In genomic region chrX:40012800-40013682, GRCh38 we compare ENCODE assay signal across 8 cellular contexts.
A peak's percentile ranks its signal among the peaks of the same experiment; 100 is the strongest.
DNase-seq lines count a peak whose midpoint lies in the region; FAIRE-seq and TF ChIP-seq lines count a peak whose summit lies in the region.

No MANE protein-coding gene starts in this region.

- no peaks in the 10 kb centered on the region for H4K20me1 ChIP-seq in neural progenitor cell (ENCODE audit: low read depth)

- H3K9ac ChIP-seq in neural progenitor cell, result no peak overlapping the region

- no peak for FAIRE-seq in D721Med (lab: Jason Lieb, UNC)

- H3K4me1 ChIP-seq in neural progenitor cell, result peaks cover 34% of the 10 kb centered on the region

- TF ChIP-seq CTCF in fibroblast of pulmonary artery (IDR thresholded peaks at IDR 0.05; ENCODE audit: low read length, missing control alignments) (no peak), neural progenitor cell (IDR thresholded peaks at IDR 0.05) (no peak), D721Med (IDR thresholded peaks at IDR 0.05; ENCODE audit: insufficient read depth, missing control alignments) (no peak)

- peaks cover 13% of the 10 kb centered on the region for H3K9me3 Mint-ChIP-seq in activated T-cell treated with anti-CD3 and anti-CD28 coated beads, Interleukin-2, amount 50 U/mL, for 24 hours
- peaks cover 11% of the 10 kb centered on the region for H3K9me3 Mint-ChIP-seq in neural progenitor cell

- peak overlapping the region; percentile 69 for H3K4me3 Mint-ChIP-seq in activated T-cell treated with anti-CD3 and anti-CD28 coated beads, Interleukin-2, amount 50 U/mL, for 24 hours
- peak overlapping the region; percentile 80 for H3K4me3 Mint-ChIP-seq in neural progenitor cell

- H3K27me3 ChIP-seq in neural progenitor cell, result peaks cover 63% of the 10 kb centered on the region

- H3K79me2 ChIP-seq in neural progenitor cell (ENCODE audit: low read depth), result no peaks in the 10 kb centered on the region

- H3K4me2 ChIP-seq in neural progenitor cell, result peak overlapping the region; percentile 74

- DNase-seq in NCI-H2196 (lab: John Stamatoyannopoulos, UW; ENCODE audit: unreplicated experiment) (peak; percentile 56), NCI-H2196 treated with DMSO at 0.1 percent for 48 hours (lab: John Stamatoyannopoulos, UW; ENCODE audit: unreplicated experiment) (no peak), HEK293T (ENCODE audit: extremely low spot score) (peak; percentile 55), NCI-H2107 (lab: John Stamatoyannopoulos, UW) (peak; percentile 46), fibroblast of pulmonary artery (ENCODE audit: low read depth) (peak; percentile 59), neural progenitor cell (ENCODE audit: low spot score) (peak; percentile 51), D721Med (ENCODE audit: insufficient read length, low spot score) (no peak)
- peak; percentile 68 for DNase-seq in activated T-cell treated with anti-CD3 and anti-CD28 coated beads, Interleukin-2, amount 50 U/mL, for 24 hours

- no peak overlapping the region for H3K27ac ChIP-seq in neural progenitor cell

- no peaks in the 10 kb centered on the region for H3K36me3 ChIP-seq in neural progenitor cell

- H3K4me3 ChIP-seq in fibroblast of pulmonary artery (replicated peaks; ENCODE audit: low read depth, low read length), result peak overlapping the region; percentile 53
- peak overlapping the region; percentile 57 for H3K4me3 ChIP-seq in neural progenitor cell

- H3K4me1 Mint-ChIP-seq in activated T-cell treated with anti-CD3 and anti-CD28 coated beads, Interleukin-2, amount 50 U/mL, for 24 hours (ENCODE audit: low read depth), result peaks cover 34% of the 10 kb centered on the region
- peaks cover 25% of the 10 kb centered on the region for H3K4me1 Mint-ChIP-seq in neural progenitor cell

- H3K9me3 ChIP-seq in neural progenitor cell (ENCODE audit: low read depth), result no peaks in the 10 kb centered on the region

- peaks cover 72% of the 10 kb centered on the region for H3K27me3 Mint-ChIP-seq in activated T-cell treated with anti-CD3 and anti-CD28 coated beads, Interleukin-2, amount 50 U/mL, for 24 hours
- H3K27me3 Mint-ChIP-seq in neural progenitor cell (ENCODE audit: insufficient read depth, low read depth), result peaks cover 20% of the 10 kb centered on the region

- peaks cover 49% of the 10 kb centered on the region for H3F3A ChIP-seq in neural progenitor cell (ENCODE audit: low read depth)

- H3K36me3 Mint-ChIP-seq in activated T-cell treated with anti-CD3 and anti-CD28 coated beads, Interleukin-2, amount 50 U/mL, for 24 hours (ENCODE audit: low read depth), result no peaks in the 10 kb centered on the region
- no peaks in the 10 kb centered on the region for H3K36me3 Mint-ChIP-seq in neural progenitor cell

- POLR2A ChIA-PET in HEK293T (lab: Yijun Ruan, JAX), result interaction anchor here (0.7 to 2.3 kb wide), 38 partner anchors 10 to 370 kb away, joined by 3 to 12 read pairs (median 4); partner anchors contain the start of gene BCOR

- CTCF ChIA-PET in HEK293T (lab: Yijun Ruan, JAX), result interaction anchor here (1.0 kb wide), 1 partner anchor 10 kb away, joined by 3 read pairs; no protein-coding TSS in a partner anchor

- H2AFZ ChIP-seq in neural progenitor cell (replicated peaks), result no peak overlapping the region

- H3K27ac Mint-ChIP-seq in activated T-cell treated with anti-CD3 and anti-CD28 coated beads, Interleukin-2, amount 50 U/mL, for 24 hours, result peak overlapping the region; percentile 57
- H3K27ac Mint-ChIP-seq in neural progenitor cell, result no peak overlapping the region

TF ChIP-seq in HEK293T, 16 proteins besides CTCF, POLR2A, EP300 and RAD21:
- TF ChIP-seq ZNF384 (IDR thresholded peaks at IDR 0.05), result no peak
- no peak for TF ChIP-seq FOXM1 (IDR thresholded peaks at IDR 0.05; ENCODE audit: borderline replicate concordance)
- 0 out of 2 replicates have a peak, but pooled peaks have one; percentile 37 for TF ChIP-seq TARDBP (IDR thresholded peaks at IDR 0.05)
- TF ChIP-seq NFRKB (IDR thresholded peaks at IDR 0.05), result no peak
- TF ChIP-seq BHLHE40 (IDR thresholded peaks at IDR 0.05; ENCODE audit: borderline replicate concordance), result no peak
- TF ChIP-seq HDGF (IDR thresholded peaks at IDR 0.05; ENCODE audit: borderline replicate concordance), result no peak
- peak; percentile 95 for TF ChIP-seq PKNOX1 (IDR thresholded peaks at IDR 0.05)
- no peak for TF ChIP-seq FOXK2 (IDR thresholded peaks at IDR 0.05)
- no peak for TF ChIP-seq SUZ12 (IDR thresholded peaks at IDR 0.05)
- TF ChIP-seq CTBP1 (IDR thresholded peaks at IDR 0.05; ENCODE audit: borderline replicate concordance), result no peak; the same call in 1 of the 2 replicates
- no peak for TF ChIP-seq LEF1 (IDR thresholded peaks at IDR 0.05; ENCODE audit: borderline replicate concordance)
- TF ChIP-seq ELF4 (IDR thresholded peaks at IDR 0.05), result no peak
- TF ChIP-seq ARNT (IDR thresholded peaks at IDR 0.05), result no peak
- no peak for TF ChIP-seq L3MBTL2 (conservative IDR thresholded peaks at IDR 0.05)
TF ChIP-seq in HEK293T: peak in this region for 2.

Comparison
In these comparisons a context has a peak if more than half of its experiments do, and no peak if none do; other contexts are left out.
1. DNase-seq: peak in NCI-H2196 (single experiment), HEK293T (single experiment), NCI-H2107 (single experiment), activated T-cell treated with anti-CD3 and anti-CD28 coated beads, Interleukin-2, amount 50 U/mL, for 24 hours (single experiment), fibroblast of pulmonary artery (single experiment) and neural progenitor cell (single experiment); none in NCI-H2196 treated with DMSO at 0.1 percent for 48 hours (single experiment) and D721Med (single experiment).